ENCODE assay signal across 8 cellular contexts in the genomic region with DNA sequence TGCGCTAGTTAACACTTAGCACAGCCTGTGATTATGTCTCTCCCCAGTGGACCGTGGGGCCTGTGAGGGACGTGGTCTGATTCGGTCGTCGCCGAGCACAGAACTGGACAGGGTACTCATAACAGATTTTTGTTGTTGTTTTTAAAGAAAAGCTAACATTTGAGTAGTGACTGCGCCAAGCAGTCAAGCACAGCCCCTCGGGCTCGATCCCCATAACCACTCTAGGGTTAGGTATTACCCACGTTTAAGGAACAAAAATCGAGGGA. TPM values are rescaled to one million over a fixed set of nuclear protein-coding genes. Genes with fewer than 3 reads are reported as not detected.
DNase-seq lines count a peak whose midpoint lies in the region; ATAC-seq, FAIRE-seq and TF ChIP-seq lines count a peak whose summit lies in the region.

No MANE protein-coding gene starts in this region.

- peaks cover 0 to 17% (median 9%) of the 10 kb centered on the region in 4 donors for H3K4me1 ChIP-seq in Peyer's patch
- peaks cover 6 to 54% (median 29%) of the 10 kb centered on the region in 3 donors for H3K4me1 ChIP-seq in esophagus squamous epithelium
- H3K4me1 ChIP-seq in prostate gland (replicated peaks), result no peaks in the 10 kb centered on the region

- H3K27ac ChIP-seq in Peyer's patch (peak overlapping the region; percentile 95 to 100 (median 99)), esophagus squamous epithelium (peak overlapping the region; percentile 94 to 100 (median 100)), prostate gland (peak overlapping the region; percentile 99 to 100)

- H3K36me3 ChIP-seq in Peyer's patch (peaks cover 0 to 6% (median 0%) of the 10 kb centered on the region in 3 donors), esophagus squamous epithelium (peaks cover 0 to 11% (median 0%) of the 10 kb centered on the region in 3 donors), prostate gland (peaks cover 0 to 3% of the 10 kb centered on the region in 2 donors)

- no peaks in the 10 kb centered on the region for H3K9me3 ChIP-seq in Peyer's patch
- no peaks in the 10 kb centered on the region for H3K9me3 ChIP-seq in esophagus squamous epithelium
- H3K9me3 ChIP-seq in prostate gland, result no peaks in the 10 kb centered on the region

- in situ Hi-C loops in GM13977 (cut with MboI; ENCODE audit: low pct_unique_long_range_greater_than_20kb, low sequenced_read_pairs, unreplicated experiment), result no loop called here

- no peak for TF ChIP-seq CTCF in Peyer's patch (IDR thresholded peaks at IDR 0.05)
- no peak for TF ChIP-seq CTCF in esophagus squamous epithelium (IDR thresholded peaks at IDR 0.05)
- TF ChIP-seq CTCF in prostate gland (IDR thresholded peaks at IDR 0.05), result no peak
- no peak for TF ChIP-seq CTCF in D721Med (IDR thresholded peaks at IDR 0.05; ENCODE audit: insufficient read depth, missing control alignments)
- no peak for TF ChIP-seq CTCF in GM13977 (IDR thresholded peaks at IDR 0.05; ENCODE audit: extremely low read depth, insufficient read depth, missing control alignments)

- no peaks in the 10 kb centered on the region for H3K27me3 ChIP-seq in Peyer's patch
- no peaks in the 10 kb centered on the region for H3K27me3 ChIP-seq in esophagus squamous epithelium
- no peaks in the 10 kb centered on the region for H3K27me3 ChIP-seq in prostate gland (replicated peaks; ENCODE audit: insufficient read depth)

- WGBS in esophagus squamous epithelium, 2 donors, result 56 to 68% methylated on average over 11 to 12 of the region's 12 CpGs
- WGBS in prostate gland, result 64% methylated on average over 12 of the region's 12 CpGs

- no peak for TF ChIP-seq POLR2A in Peyer's patch (IDR thresholded peaks at IDR 0.05)
- TF ChIP-seq POLR2A in esophagus squamous epithelium (IDR thresholded peaks at IDR 0.05), result no peak
- no peak for TF ChIP-seq POLR2A in prostate gland (IDR thresholded peaks at IDR 0.05)

- peak overlapping the region; percentile 64 for H3K4me3 ChIP-seq in GM08714 (ENCODE audit: low read length)
- peak overlapping the region; percentile 91 to 98 (median 96) for H3K4me3 ChIP-seq in Peyer's patch
- peak overlapping the region; percentile 56 to 98 (median 96) for H3K4me3 ChIP-seq in esophagus squamous epithelium
- peak overlapping the region; percentile 62 to 91 for H3K4me3 ChIP-seq in prostate gland

- DNase-seq in Peyer's patch (no peak), esophagus squamous epithelium (lab: John Stamatoyannopoulos, UW) (no peak), prostate gland (ENCODE audit: low spot score) (no peak), D721Med (ENCODE audit: insufficient read length, low spot score) (no peak), GM13977 (ENCODE audit: low spot score) (no peak)
- DNase-seq in stimulated activated CD4-positive, alpha-beta T cell treated with anti-CD3 and anti-CD28 coated beads, Interleukin-4, amount 100 ng/mL, for 4 hours, result no peak

- no peak for FAIRE-seq in D721Med (lab: Jason Lieb, UNC)

- intact Hi-C loops in esophagus squamous epithelium (cut with DNase I), result no loop called here
- intact Hi-C loops in prostate gland (cut with DNase I), result loop anchor here (5.0 kb wide), 1 partner anchor 33 kb away; a partner anchor contains a TSS

- no peak for ATAC-seq in HG03565 (IDR thresholded peaks at IDR 0.05; ENCODE audit: unreplicated experiment)

RNA-seq across cellular contexts. Expression of a gene that starts 0.8 kb away (rescaled TPM):
- total RNA-seq in Peyer's patch (100 to 1,000 TPM in 2 of 4 donors, 10 to 100 TPM in 2; 80.0 to 153 (median 95.9) TPM), esophagus squamous epithelium (10 to 100 TPM; 31.3 to 57.0 (median 45.2) TPM), prostate gland (100 to 1,000 TPM; 179 to 252 TPM)

RNA-seq across cellular contexts. Expression of a gene that starts 17.2 kb away (rescaled TPM):
- total RNA-seq in Peyer's patch (100 to 1,000 TPM in 3 of 4 donors, 10 to 100 TPM in 1; 58.7 to 235 (median 118) TPM), esophagus squamous epithelium (10 to 100 TPM; 33.3 to 42.3 (median 36.3) TPM), prostate gland (100 to 1,000 TPM in 1 of 2 donors, 10 to 100 TPM in 1; 64.9 to 128 TPM)

RNA-seq across cellular contexts. Expression of a gene that starts 27.0 kb away (rescaled TPM):
- 10 to 100 TPM; 17.2 to 30.5 (median 23.3) TPM for total RNA-seq in Peyer's patch
- 10 to 100 TPM; 16.2 to 31.0 (median 20.4) TPM for total RNA-seq in esophagus squamous epithelium
- 10 to 100 TPM; 27.6 to 30.2 TPM for total RNA-seq in prostate gland

RNA-seq across cellular contexts. Expression of a gene that starts 27.3 kb away (rescaled TPM):
- total RNA-seq in Peyer's patch (10 to 100 TPM; 22.8 to 83.3 (median 62.1) TPM), esophagus squamous epithelium (10 to 100 TPM in 3 of 4 donors, 1 to 10 TPM in 1; 6.7 to 25.9 (median 16.9) TPM), prostate gland (10 to 100 TPM; 33.0 to 51.4 TPM)

RNA-seq across cellular contexts. Expression of a gene that starts 32.1 kb away (rescaled TPM):
- total RNA-seq in Peyer's patch, result 10 to 100 TPM; 29.7 to 57.7 (median 41.8) TPM
- 10 to 100 TPM; 16.9 to 27.7 (median 23.9) TPM for total RNA-seq in esophagus squamous epithelium
- 100 to 1,000 TPM in 1 of 2 donors, 10 to 100 TPM in 1; 38.4 to 173 TPM for total RNA-seq in prostate gland
